ENCODE assay signal across 15 cellular contexts in genomic region chr5:160011471-160011870, GRCh38. TPM values are rescaled to one million over a fixed set of nuclear protein-coding genes. Genes with fewer than 3 reads are reported as not detected.
DNase-seq lines count a peak whose midpoint lies in the region; ATAC-seq and TF ChIP-seq lines count a peak whose summit lies in the region.
"Had no signal": no experiment of that assay in that cellular context is flagged by ENCODE, and none has a peak within 500 bp of the region (broad histone marks: within the 10 kb centered on the region; RNA-seq: fewer than 3 reads in every experiment).

No MANE protein-coding gene starts in this region.

- no peak overlapping the region for H2AFZ ChIP-seq in OCI-LY1 (ENCODE audit: low read length)

- H3K27ac ChIP-seq in OCI-LY1 (ENCODE audit: low read depth, low read length, poor library complexity, severe bottlenecking), result no peak overlapping the region
- no peak overlapping the region for H3K27ac ChIP-seq in colonic mucosa
- H3K27ac ChIP-seq: heart left ventricle, spleen had no signal

- H3F3A ChIP-seq in OCI-LY1 (ENCODE audit: insufficient read depth, low read length), result no peaks in the 10 kb centered on the region

- H3K4me3 Mint-ChIP-seq in activated CD8-positive, alpha-beta memory T cell treated with anti-CD3 and anti-CD28 coated beads, Interleukin-2, amount 10 ng/mL, durations not matched to agents 7 days and 5 days, result peak overlapping the region; percentile 29
- H3K4me3 Mint-ChIP-seq in stimulated activated effector memory CD8-positive, alpha-beta T cell treated with anti-CD3 and anti-CD28 coated beads, Interleukin-12 subunit alpha, Interleukin-12 subunit beta, amount 100 ng/mL, for 72 hours, result no peak overlapping the region

- H3K9me3 ChIP-seq in OCI-LY1 (ENCODE audit: low read length), result no peaks in the 10 kb centered on the region
- H3K9me3 ChIP-seq in colonic mucosa, result no peaks in the 10 kb centered on the region
- no peaks in the 10 kb centered on the region for H3K9me3 ChIP-seq in BE2C
- H3K9me3 ChIP-seq: heart left ventricle, spleen had no signal

- H4K20me1 ChIP-seq in OCI-LY1 (ENCODE audit: insufficient read depth, low read length), result no peaks in the 10 kb centered on the region

- peaks cover 19% of the 10 kb centered on the region for H3K4me1 ChIP-seq in OCI-LY1 (ENCODE audit: insufficient read depth, low read length, severe bottlenecking)
- H3K4me1 ChIP-seq in colonic mucosa, result peaks cover 22% of the 10 kb centered on the region
- H3K4me1 ChIP-seq in BE2C, result no peaks in the 10 kb centered on the region

- ATAC-seq in activated CD8-positive, alpha-beta memory T cell treated with anti-CD3 and anti-CD28 coated beads, Interleukin-2, amount 10 ng/mL, durations not matched to agents 7 days and 5 days, result no peak
- no peak for ATAC-seq in stimulated activated effector memory CD8-positive, alpha-beta T cell treated with anti-CD3 and anti-CD28 coated beads, Interleukin-12 subunit alpha, Interleukin-12 subunit beta, amount 100 ng/mL, for 72 hours
- ATAC-seq: heart left ventricle; stimulated activated naive B cell treated with anti-CD40 and anti-IgM and Interleukin-4, amounts not matched to agents 10 μg/mL and 1 μg/mL and 100 μg/mL, for 72 hours had no signal

- peaks cover 17% of the 10 kb centered on the region for H3K36me3 Mint-ChIP-seq in activated CD8-positive, alpha-beta memory T cell treated with anti-CD3 and anti-CD28 coated beads, Interleukin-2, amount 10 ng/mL, durations not matched to agents 7 days and 5 days
- peaks cover 64% of the 10 kb centered on the region for H3K36me3 Mint-ChIP-seq in stimulated activated effector memory CD8-positive, alpha-beta T cell treated with anti-CD3 and anti-CD28 coated beads, Interleukin-12 subunit alpha, Interleukin-12 subunit beta, amount 100 ng/mL, for 72 hours

- H3K9ac ChIP-seq in OCI-LY1 (ENCODE audit: low read length) (no peak overlapping the region), colonic mucosa (ENCODE audit: low read depth in 2 of 2, low read length in 2 of 2) (no peak overlapping the region)

- H3K4me3 ChIP-seq in OCI-LY1 (ENCODE audit: low read depth, low read length, poor library complexity, severe bottlenecking) (no peak overlapping the region), colonic mucosa (no peak overlapping the region), BE2C (ENCODE audit: low read depth, low read length) (no peak overlapping the region)
- H3K4me3 ChIP-seq: heart left ventricle, spleen had no signal

- no peaks in the 10 kb centered on the region for H3K27me3 Mint-ChIP-seq in activated CD8-positive, alpha-beta memory T cell treated with anti-CD3 and anti-CD28 coated beads, Interleukin-2, amount 10 ng/mL, durations not matched to agents 7 days and 5 days
- H3K27me3 Mint-ChIP-seq: stimulated activated naive B cell treated with anti-CD40 and anti-IgM and Interleukin-4, amounts not matched to agents 10 μg/mL and 1 μg/mL and 100 μg/mL, for 72 hours had no signal

- no peak for DNase-seq in activated CD8-positive, alpha-beta memory T cell treated with anti-CD3 and anti-CD28 coated beads, Interleukin-2, amount 10 ng/mL, durations not matched to agents 7 days and 5 days
- no peak for DNase-seq in activated CD8-positive, alpha-beta memory T cell treated with anti-CD3 and anti-CD28 coated beads for 24 hours
- DNase-seq in colonic mucosa (peak; percentile 44), inferior parietal cortex (ENCODE audit: extremely low spot score) (no peak), BE2C (no peak), NOMO-1 treated with DMSO at 0.1 percent for 48 hours (lab: John Stamatoyannopoulos, UW; ENCODE audit: unreplicated experiment) (no peak)
- DNase-seq in stimulated activated effector memory CD8-positive, alpha-beta T cell treated with anti-CD3 and anti-CD28 coated beads, Interleukin-12 subunit alpha, Interleukin-12 subunit beta, amount 100 ng/mL, for 72 hours (ENCODE audit: low spot score in 2 of 2), result no peak
- DNase-seq: activated naive CD4-positive, alpha-beta T cell treated with Interleukin-2 at 50 U/mL for 16 hours; heart left ventricle; kidney; NCI-H1105 treated with DMSO at 0.1 percent for 48 hours; NCI-H2171 treated with DMSO at 0.1 percent for 48 hours; spleen; stimulated activated naive B cell treated with anti-CD40 and anti-IgM and Interleukin-4, amounts not matched to agents 10 μg/mL and 1 μg/mL and 100 μg/mL, for 72 hours had no signal

- peak overlapping the region; percentile 26 for H3K27ac Mint-ChIP-seq in activated CD8-positive, alpha-beta memory T cell treated with anti-CD3 and anti-CD28 coated beads, Interleukin-2, amount 10 ng/mL, durations not matched to agents 7 days and 5 days
- peak overlapping the region; percentile 10 for H3K27ac Mint-ChIP-seq in stimulated activated effector memory CD8-positive, alpha-beta T cell treated with anti-CD3 and anti-CD28 coated beads, Interleukin-12 subunit alpha, Interleukin-12 subunit beta, amount 100 ng/mL, for 72 hours
- H3K27ac Mint-ChIP-seq: stimulated activated naive B cell treated with anti-CD40 and anti-IgM and Interleukin-4, amounts not matched to agents 10 μg/mL and 1 μg/mL and 100 μg/mL, for 72 hours had no signal

- H3K4me1 Mint-ChIP-seq in activated CD8-positive, alpha-beta memory T cell treated with anti-CD3 and anti-CD28 coated beads, Interleukin-2, amount 10 ng/mL, durations not matched to agents 7 days and 5 days, result peaks cover 25% of the 10 kb centered on the region
- H3K4me1 Mint-ChIP-seq in stimulated activated effector memory CD8-positive, alpha-beta T cell treated with anti-CD3 and anti-CD28 coated beads, Interleukin-12 subunit alpha, Interleukin-12 subunit beta, amount 100 ng/mL, for 72 hours, result peaks cover 28% of the 10 kb centered on the region

- H3K79me2 ChIP-seq in OCI-LY1 (ENCODE audit: insufficient read depth, low read length), result peaks cover 20% of the 10 kb centered on the region

- H3K36me3 ChIP-seq in OCI-LY1 (ENCODE audit: insufficient read depth, low read length) (peaks cover 36% of the 10 kb centered on the region), colonic mucosa (no peaks in the 10 kb centered on the region), BE2C (peaks cover 21% of the 10 kb centered on the region)

- H3K9me3 Mint-ChIP-seq in activated CD8-positive, alpha-beta memory T cell treated with anti-CD3 and anti-CD28 coated beads, Interleukin-2, amount 10 ng/mL, durations not matched to agents 7 days and 5 days (ENCODE audit: low read depth), result no peaks in the 10 kb centered on the region
- H3K9me3 Mint-ChIP-seq in stimulated activated effector memory CD8-positive, alpha-beta T cell treated with anti-CD3 and anti-CD28 coated beads, Interleukin-12 subunit alpha, Interleukin-12 subunit beta, amount 100 ng/mL, for 72 hours, result no peaks in the 10 kb centered on the region
- H3K9me3 Mint-ChIP-seq: stimulated activated naive B cell treated with anti-CD40 and anti-IgM and Interleukin-4, amounts not matched to agents 10 μg/mL and 1 μg/mL and 100 μg/mL, for 72 hours had no signal

- intact Hi-C loops in colonic mucosa (cut with DNase I), result no loop called here

- no peaks in the 10 kb centered on the region for H3K27me3 ChIP-seq in OCI-LY1 (ENCODE audit: insufficient read depth, low read length)
- H3K27me3 ChIP-seq in colonic mucosa, result no peaks in the 10 kb centered on the region
- no peaks in the 10 kb centered on the region for H3K27me3 ChIP-seq in BE2C
- H3K27me3 ChIP-seq: heart left ventricle, spleen had no signal

- CTCF ChIA-PET in activated CD8-positive, alpha-beta memory T cell treated with anti-CD3 and anti-CD28 coated beads, Interleukin-2, amount 10 ng/mL, durations not matched to agents 7 days and 5 days (lab: Charles Lee), result interaction anchor here (0.6 to 5.2 kb wide), 2 partner anchors 10 to 385 kb away, joined by 4 to 42 read pairs; no protein-coding TSS in a partner anchor

- 0 out of 2 replicates have a peak overlapping the region, but pooled peaks have one; percentile 85 for H3K4me2 ChIP-seq in OCI-LY1 (ENCODE audit: low read length)

- no peaks in the 10 kb centered on the region for H3K9me2 ChIP-seq in OCI-LY1 (ENCODE audit: low read depth, low read length)

- TF ChIP-seq CTCF in OCI-LY1 (IDR thresholded peaks at IDR 0.05; ENCODE audit: low read length), result no peak
- TF ChIP-seq CTCF in colonic mucosa (IDR thresholded peaks at IDR 0.05), result no peak
- no peak for TF ChIP-seq CTCF in BE2C (IDR thresholded peaks at IDR 0.05; ENCODE audit: low read depth, low read length)

RNA-seq across cellular contexts. Expression of gene TTC1, which starts 2.5 kb away (rescaled TPM):
- 10 to 100 TPM; 39.3 to 54.5 TPM for total RNA-seq in activated CD8-positive, alpha-beta memory T cell treated with anti-CD3 and anti-CD28 coated beads, Interleukin-2, amount 10 ng/mL, durations not matched to agents 7 days and 5 days
- total RNA-seq in colonic mucosa, result 10 to 100 TPM; 41.1 to 46.4 TPM
- 72.6 TPM for polyA plus RNA-seq in BE2C (2012; ENCODE audit: insufficient read depth, insufficient read length, low read depth)
